8 cellular contexts compared by ENCODE assay signal in genomic region chr20:44738779-44739477, GRCh38. TPM values are rescaled to one million over a fixed set of nuclear protein-coding genes. Genes with fewer than 3 reads are reported as not detected.
DNase-seq lines count a peak whose midpoint lies in the region; ATAC-seq lines count a peak whose summit lies in the region.

No MANE protein-coding gene starts in this region.

- peaks cover 26% of the 10 kb centered on the region for H3K27me3 Mint-ChIP-seq in activated naive CD4-positive, alpha-beta T cell treated with anti-CD3 and anti-CD28 coated beads, Interleukin-2, amount 10 ng/mL, durations not matched to agents 7 days and 5 days

- peaks cover 10% of the 10 kb centered on the region for H3K36me3 Mint-ChIP-seq in activated naive CD4-positive, alpha-beta T cell treated with anti-CD3 and anti-CD28 coated beads, Interleukin-2, amount 10 ng/mL, durations not matched to agents 7 days and 5 days

- H3K4me3 Mint-ChIP-seq in activated naive CD4-positive, alpha-beta T cell treated with anti-CD3 and anti-CD28 coated beads, Interleukin-2, amount 10 ng/mL, durations not matched to agents 7 days and 5 days = peak overlapping the region; percentile 44

- intact Hi-C loops in posterior vena cava (cut with DNase I) = no loop called here

- H3K27ac Mint-ChIP-seq in activated naive CD4-positive, alpha-beta T cell treated with anti-CD3 and anti-CD28 coated beads, Interleukin-2, amount 10 ng/mL, durations not matched to agents 7 days and 5 days = no peak overlapping the region

- CTCF ChIA-PET in activated naive CD4-positive, alpha-beta T cell treated with anti-CD3 and anti-CD28 coated beads, Interleukin-2, amount 10 ng/mL, durations not matched to agents 7 days and 5 days (lab: Charles Lee) = interaction anchor here (0.9 to 1.4 kb wide), 3 partner anchors 8 to 53 kb away, joined by 3 to 6 read pairs (median 4); no protein-coding TSS in a partner anchor

- ATAC-seq in HG03520 (IDR thresholded peaks at IDR 0.05; ENCODE audit: unreplicated experiment) (peak; percentile 73), HG03196 (IDR thresholded peaks at IDR 0.05; ENCODE audit: unreplicated experiment) (no peak)

- DNase-seq in D341Med (ENCODE audit: low spot score) = peak; percentile 87
- DNase-seq in NOMO-1 treated with DMSO at 0.1 percent for 48 hours (lab: John Stamatoyannopoulos, UW; ENCODE audit: unreplicated experiment) = peak; percentile 64
- peak; percentile 71 for DNase-seq in activated naive CD4-positive, alpha-beta T cell treated with anti-CD3 and anti-CD28 coated beads, Interleukin-2, amount 10 ng/mL, durations not matched to agents 7 days and 5 days
- DNase-seq in glomerular visceral epithelial cell (ENCODE audit: extremely low spot score) = peak; percentile 74
- DNase-seq in posterior vena cava (ENCODE audit: low spot score) = peak; percentile 79
- no peak for DNase-seq in mesenteric fat pad (ENCODE audit: low spot score)

- H3K9me3 Mint-ChIP-seq in activated naive CD4-positive, alpha-beta T cell treated with anti-CD3 and anti-CD28 coated beads, Interleukin-2, amount 10 ng/mL, durations not matched to agents 7 days and 5 days = peaks cover 18% of the 10 kb centered on the region

- peaks cover 25% of the 10 kb centered on the region for H3K4me1 Mint-ChIP-seq in activated naive CD4-positive, alpha-beta T cell treated with anti-CD3 and anti-CD28 coated beads, Interleukin-2, amount 10 ng/mL, durations not matched to agents 7 days and 5 days

RNA-seq across cellular contexts. Expression of gene KCNK15, which starts 6.7 kb away (rescaled TPM):
- total RNA-seq in posterior vena cava (1 to 10 TPM; 4.1 to 4.5 TPM), mesenteric fat pad (3.1 TPM)

RNA-seq across cellular contexts. Expression of gene CCN5, which starts 23.8 kb away (rescaled TPM):
- total RNA-seq in posterior vena cava (100 to 1,000 TPM; 210 to 342 TPM), mesenteric fat pad (51.5 TPM)
